In the genomic region with DNA sequence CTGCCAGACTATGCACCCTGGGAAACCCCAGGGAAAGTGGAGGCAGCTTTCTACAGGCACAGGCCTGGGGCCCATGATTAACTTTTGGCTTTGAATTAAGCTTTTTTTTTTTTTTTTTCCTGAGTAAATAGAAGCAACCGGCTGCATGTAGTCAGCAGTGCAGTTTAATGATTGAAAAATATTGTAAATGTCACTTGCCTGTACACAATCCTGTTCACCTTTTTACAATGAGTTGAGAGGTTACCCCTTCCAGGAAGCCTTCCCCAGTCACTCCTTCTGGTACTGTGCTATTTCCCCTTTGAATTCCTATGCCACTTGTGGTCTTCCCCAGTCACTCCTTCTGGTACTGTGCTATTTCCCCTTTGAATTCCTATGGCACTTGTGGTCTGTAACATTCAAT, we compare ENCODE assay signal across 22 cellular contexts.
"Had no signal": no experiment of that assay in that cellular context is flagged by ENCODE, and none has a peak within 500 bp of the region (broad histone marks: within the 10 kb centered on the region; RNA-seq: fewer than 3 reads in every experiment).

No MANE protein-coding gene starts in this region.

- H3K27me3 ChIP-seq: brain microvascular endothelial cell had no signal

- H3K27ac ChIP-seq: brain microvascular endothelial cell had no signal

- FAIRE-seq: TTC549 had no signal

- H3K36me3 ChIP-seq: brain microvascular endothelial cell had no signal

- DNase-seq: activated CD4-positive, alpha-beta T cell treated with anti-CD3 and anti-CD28 coated beads for 36 hours; activated CD4-positive, alpha-beta T cell treated with anti-CD3 and anti-CD28 coated beads, Interleukin-2, amount 50 U/mL, for 4 hours; activated CD8-positive, alpha-beta memory T cell treated with anti-CD3 and anti-CD28 coated beads for 24 hours; activated effector memory CD4-positive, alpha-beta T cell treated with anti-CD3 and anti-CD28 coated beads, Interleukin-2, amount 50 U/mL, for 16 hours; activated naive CD4-positive, alpha-beta T cell treated with anti-CD3 and anti-CD28 coated beads, Interleukin-2, amount 10 ng/mL, durations not matched to agents 7 days and 5 days; activated T-cell treated with anti-CD3 and anti-CD28 coated beads, Interleukin-2, amount 50 U/mL, for 48 hours; brain microvascular endothelial cell; caudate nucleus; effector CD4-positive, alpha-beta T cell; erythroblast; foreskin fibroblast; immature natural killer cell; kidney glomerular epithelial cell; naive B cell; occipital lobe; posterior cingulate gyrus; stimulated activated CD4-positive, alpha-beta T cell treated with anti-CD3 and anti-CD28 coated beads, Interleukin-12 subunit alpha, Interleukin-12 subunit beta, amount 100 ng/mL, for 4 hours; stimulated activated CD4-positive, alpha-beta T cell treated with anti-CD3 and anti-CD28 coated beads, Interleukin-4, amount 100 ng/mL, for 4 hours; stimulated activated naive CD8-positive, alpha-beta T cell treated with anti-CD3 and anti-CD28 coated beads, Interleukin-15, Interleukin-2, amounts not matched to agents 100 U/mL and 50 U/mL, for 24 hours; T-cell had no signal

- ATAC-seq: activated CD4-positive, alpha-beta T cell treated with anti-CD3 and anti-CD28 coated beads for 36 hours; stimulated activated naive CD8-positive, alpha-beta T cell treated with anti-CD3 and anti-CD28 coated beads, Interleukin-15, Interleukin-2, amounts not matched to agents 100 U/mL and 50 U/mL, for 24 hours; T-cell; WTC11 had no signal
